ENCODE assay signal across 13 cellular contexts in genomic region chr17:50894513-50894912, GRCh38. TPM values are rescaled to one million over a fixed set of nuclear protein-coding genes. Genes with fewer than 3 reads are reported as not detected.
DNase-seq lines count a peak whose midpoint lies in the region; ATAC-seq and TF ChIP-seq lines count a peak whose summit lies in the region.
"Not testable (repeated sequence)": the region's sequence is repeated elsewhere in the genome, so short reads cannot be mapped to it uniquely, and the experiment has no call there.
"Had no signal": no experiment of that assay in that cellular context is flagged by ENCODE, and none has a peak within 500 bp of the region (broad histone marks: within the 10 kb centered on the region; RNA-seq: fewer than 3 reads in every experiment).

No MANE protein-coding gene starts in this region.

- H3K27me3 ChIP-seq in Caco-2 (replicated peaks; ENCODE audit: control insufficient read depth, insufficient read depth, low read length) = not testable (repeated sequence)

- not testable (repeated sequence) for TF ChIP-seq CTCF in Caco-2 (IDR thresholded peaks at IDR 0.05; ENCODE audit: insufficient read depth in 1 of 2, low read depth in 1 of 2, low read length in 1 of 2, severe bottlenecking in 1 of 2, unreplicated experiment in 1 of 2); coronary artery (IDR thresholded peaks at IDR 0.05); nephron progenitor cell (IDR thresholded peaks at IDR 0.05); type B pancreatic cell (conservative IDR thresholded peaks at IDR 0.05)

- peak in 1 of 2 experiments; percentile 22 for DNase-seq in Caco-2
- peak; percentile 5 for DNase-seq in coronary artery (ENCODE audit: low spot score)
- peak; percentile 2 for DNase-seq in Right ventricle myocardium superior
- peak; percentile 57 for DNase-seq in mesenteric fat pad (ENCODE audit: low spot score)
- DNase-seq in nephron progenitor cell; type B pancreatic cell (ENCODE audit: extremely low spot score, unreplicated experiment): not testable (repeated sequence)
- peak; percentile 2 for DNase-seq in sciatic nerve (ENCODE audit: low spot score)

- POLR2A ChIA-PET in Caco-2 (lab: Charles Lee) = interaction anchor here (0.7 kb wide), 1 partner anchor 11 kb away, joined by 3 read pairs; no protein-coding TSS in a partner anchor

- not testable (repeated sequence) for H3K4me3 ChIP-seq in Caco-2 (ENCODE audit: low read depth, low read length); coronary artery

- not testable (repeated sequence) for H3K4me3 Mint-ChIP-seq in Caco-2 (ENCODE audit: unreplicated experiment); nephron progenitor cell; type B pancreatic cell

- CTCF ChIA-PET in Caco-2 (lab: Charles Lee) = not testable (repeated sequence)

- H3K27ac Mint-ChIP-seq in Caco-2 (ENCODE audit: unreplicated experiment) (peak overlapping the region; percentile 5), nephron progenitor cell (peak overlapping the region; percentile 73), type B pancreatic cell (peak overlapping the region; percentile 57)

- H3K27ac ChIP-seq in coronary artery = not testable (repeated sequence)

- not testable (repeated sequence) for ATAC-seq in Right ventricle myocardium superior (ENCODE audit: poor library complexity); sciatic nerve

- H3K9me3 ChIP-seq in Caco-2 = not testable (repeated sequence)

- not testable (repeated sequence) for BruUV-seq in Caco-2 (replicated peaks; lab: Mats Ljungman, UMichigan)

- H3K4me1 Mint-ChIP-seq in Caco-2 (ENCODE audit: low read depth, unreplicated experiment) (peaks cover 64% of the 10 kb centered on the region), nephron progenitor cell (peaks cover 53% of the 10 kb centered on the region), type B pancreatic cell (ENCODE audit: unreplicated experiment) (peaks cover 36% of the 10 kb centered on the region)

- H3K4me1 ChIP-seq in Caco-2 = peaks cover 50% of the 10 kb centered on the region

- intact Hi-C loops in Caco-2 (cut with micrococcal nuclease; ENCODE audit: unreplicated experiment); Right ventricle myocardium superior (cut with DNase I); sciatic nerve (cut with DNase I): not testable (repeated sequence)

- not testable (repeated sequence) for H3K36me3 Mint-ChIP-seq in Caco-2 (ENCODE audit: insufficient read depth, unreplicated experiment); nephron progenitor cell (ENCODE audit: low read depth); type B pancreatic cell

- H3K9me3 Mint-ChIP-seq in Caco-2 (ENCODE audit: unreplicated experiment); nephron progenitor cell; type B pancreatic cell: not testable (repeated sequence)

- not testable (repeated sequence) for H3K27me3 Mint-ChIP-seq in Caco-2 (ENCODE audit: insufficient read depth, unreplicated experiment); nephron progenitor cell (ENCODE audit: low read depth, poor library complexity); type B pancreatic cell

- not testable (repeated sequence) for H3K36me3 ChIP-seq in Caco-2 (ENCODE audit: control insufficient read depth, insufficient read depth, low read length)

RNA-seq across cellular contexts. Expression of gene TOB1, which starts 28.4 kb away (rescaled TPM):
- total RNA-seq in Caco-2 (2022) (114 TPM in 2 replicates), Right ventricle myocardium superior (83.8 TPM), mesenteric fat pad (70.7 TPM), sciatic nerve (114 TPM), type B pancreatic cell (ENCODE audit: low replicate concordance) (54.9 and 113 TPM in 2 replicates)

RNA-seq across cellular contexts. Expression of gene WFIKKN2, which starts 59.1 kb away (rescaled TPM):
- total RNA-seq in Caco-2 (2022) (not detected in 2 replicates), Right ventricle myocardium superior (0.51 TPM), mesenteric fat pad (0.16 TPM), sciatic nerve (2.0 TPM), type B pancreatic cell (ENCODE audit: low replicate concordance) (1.7 TPM in 1 of 2 replicates, not detected in the other)
- total RNA-seq: A172; B cell; CD4-positive, alpha-beta T cell; CD8-positive, alpha-beta T cell; Daoy; G401 had no signal

Comparison
In these comparisons a context has a peak if more than half of its experiments do, and no peak if none do; other contexts are left out.
1. H3K27ac Mint-ChIP-seq: peak in every context shown above with its lines; median percentile 73 in nephron progenitor cell; 57 in type B pancreatic cell; 5 in Caco-2.